7 cellular contexts compared by ENCODE assay signal in genomic region chr7:23597908-23598224, GRCh38. TPM values are rescaled to one million over a fixed set of nuclear protein-coding genes. Genes with fewer than 3 reads are reported as not detected.
A peak's percentile ranks its signal among the peaks of the same experiment; 100 is the strongest.
DNase-seq lines count a peak whose midpoint lies in the region; ATAC-seq lines count a peak whose summit lies in the region.

No MANE protein-coding gene starts in this region.

- peak; percentile 8 for ATAC-seq in GM18907 (IDR thresholded peaks at IDR 0.05; ENCODE audit: unreplicated experiment)
- peak; percentile 4 for ATAC-seq in HG03159 (IDR thresholded peaks at IDR 0.05; ENCODE audit: unreplicated experiment)
- ATAC-seq in HG03469 (IDR thresholded peaks at IDR 0.05; ENCODE audit: unreplicated experiment), result no peak

- peak overlapping the region; percentile 85 for H3K27ac ChIP-seq in angular gyrus (ENCODE audit: low read depth, low read length)
- H3K27ac ChIP-seq in layer of hippocampus (ENCODE audit: low read depth, low read length), result peak overlapping the region; percentile 82

- H3K27me3 ChIP-seq in layer of hippocampus (ENCODE audit: control insufficient read depth, insufficient read depth, low read length), result no peaks in the 10 kb centered on the region

- peak; percentile 57 for DNase-seq in superior temporal gyrus (ENCODE audit: extremely low spot score)
- DNase-seq in H4 (ENCODE audit: low spot score), result no peak

RNA-seq across cellular contexts. Expression of gene CCDC126, which starts 0.7 kb away (rescaled TPM):
- 18.9 and 25.8 TPM in 2 replicates for total RNA-seq in H4 (2014; rRNA removed; shearing (Covaris generic))
